1 cellular context compared by ENCODE assay signal in the genomic region with DNA sequence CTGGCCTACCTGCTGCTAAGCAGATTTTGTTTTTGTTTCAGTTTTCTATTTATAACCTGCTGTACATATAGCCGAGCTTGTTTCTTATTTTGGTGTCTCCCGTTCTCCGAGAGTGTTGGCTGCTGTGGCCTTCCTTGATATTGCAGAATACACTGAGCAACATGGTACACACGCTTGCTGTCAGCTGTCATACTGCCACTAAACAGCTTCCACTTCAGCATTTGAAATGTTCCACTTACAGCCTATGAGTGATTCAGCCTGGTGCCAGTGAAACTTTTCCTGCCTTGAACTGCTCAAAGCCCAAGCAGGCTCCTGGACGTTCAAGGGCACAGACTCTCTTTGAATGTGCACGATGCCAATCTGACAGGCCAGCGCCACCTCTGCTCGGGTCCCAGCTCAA.
TF ChIP-seq lines count a peak whose summit lies in the region.

No MANE protein-coding gene starts in this region.

TF ChIP-seq in HepG2, 621 proteins besides CTCF, POLR2A, EP300 and RAD21:
- TF ChIP-seq, protein P1, sequence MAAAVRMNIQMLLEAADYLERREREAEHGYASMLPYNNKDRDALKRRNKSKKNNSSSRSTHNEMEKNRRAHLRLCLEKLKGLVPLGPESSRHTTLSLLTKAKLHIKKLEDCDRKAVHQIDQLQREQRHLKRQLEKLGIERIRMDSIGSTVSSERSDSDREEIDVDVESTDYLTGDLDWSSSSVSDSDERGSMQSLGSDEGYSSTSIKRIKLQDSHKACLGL (CRISPR knock-in tag; IDR thresholded peaks at IDR 0.05), result no peak
